Comparison of ENCODE assay signal across 15 cellular contexts in the genomic region with DNA sequence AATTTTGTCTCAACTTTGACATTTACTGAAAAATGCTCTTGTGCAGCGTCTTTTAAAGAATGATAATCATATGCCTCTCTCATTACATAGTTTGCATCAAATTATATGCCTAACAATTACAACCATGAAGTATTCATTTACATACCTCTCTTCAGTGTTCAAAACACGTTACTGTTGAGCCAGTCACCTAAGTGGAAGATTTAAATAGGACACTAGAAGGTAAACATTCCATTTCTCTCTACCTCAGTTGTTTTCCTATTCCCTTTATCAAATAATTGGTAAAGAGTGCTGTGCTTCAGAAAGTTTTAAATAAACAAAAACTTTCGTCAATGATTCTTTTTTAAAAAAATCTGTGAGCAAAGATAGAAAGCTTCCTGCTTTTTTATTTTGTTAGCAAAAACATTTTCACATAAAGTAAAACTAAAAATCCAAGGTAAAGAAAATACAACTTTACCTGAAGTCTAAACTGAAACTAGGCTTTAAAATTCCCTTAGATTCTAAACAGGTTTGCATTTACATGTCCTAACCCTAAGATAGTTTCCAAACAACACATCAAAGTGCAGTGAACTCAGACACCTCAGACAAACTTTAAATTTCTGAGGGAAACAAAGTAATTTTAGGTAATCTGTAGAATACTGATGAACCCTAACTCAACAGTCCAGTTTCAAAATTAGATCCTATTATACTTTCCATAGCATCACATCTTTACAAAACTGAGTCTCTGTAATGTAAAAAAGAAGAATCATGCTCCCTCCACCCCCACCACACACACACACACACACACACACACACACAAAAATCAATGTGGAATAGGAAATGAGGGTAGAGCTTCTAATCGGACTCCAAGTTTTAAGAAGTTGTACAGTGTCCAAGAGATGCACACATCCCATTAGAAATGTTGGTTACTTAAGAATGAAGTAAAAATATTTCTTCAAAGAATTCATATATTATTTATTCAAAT. TPM values are rescaled to one million over a fixed set of nuclear protein-coding genes. Genes with fewer than 3 reads are reported as not detected.
DNase-seq lines count a peak whose midpoint lies in the region; ATAC-seq, FAIRE-seq and TF ChIP-seq lines count a peak whose summit lies in the region.
"Had no signal": no experiment of that assay in that cellular context is flagged by ENCODE, and none has a peak within 500 bp of the region (broad histone marks: within the 10 kb centered on the region; RNA-seq: fewer than 3 reads in every experiment).

No MANE protein-coding gene starts in this region.

- RAD21 ChIA-PET in GM12878 (lab: Charles Lee; ENCODE audit: unreplicated experiment): interaction anchor here (1.0 to 2.4 kb wide), 7 partner anchors 11 to 44 kb away, joined by 3 to 11 read pairs (median 4); no protein-coding TSS in a partner anchor

- H3K4me2 ChIP-seq in GM12878 (ENCODE audit: control insufficient read depth, insufficient read depth): no peak overlapping the region

- H3K9me3 Mint-ChIP-seq in T-cell: no peaks in the 10 kb centered on the region

- no peaks in the 10 kb centered on the region for H3K4me1 ChIP-seq in GM12878 (ENCODE audit: control insufficient read depth, insufficient read depth, low read length)

- H3K79me2 ChIP-seq in GM12878 (ENCODE audit: control insufficient read depth, insufficient read depth, low read length): peaks cover 6% of the 10 kb centered on the region

- in situ Hi-C loops in GM12878 (cut with MboI): no loop called here

- H3K27me3 ChIP-seq in GM12878 (replicated peaks in 1 of 2; ENCODE audit: control insufficient read depth in 2 of 2, insufficient read depth in 2 of 2, low read length in 1 of 2): no peaks in the 10 kb centered on the region
- H3K27me3 ChIP-seq: colonic mucosa had no signal

- POLR2A ChIA-PET in GM12878 (lab: Charles Lee) (interaction anchor here (0.6 to 1.8 kb wide), 5 partner anchors 10 to 44 kb away, joined by 3 to 5 read pairs (median 4); no protein-coding TSS in a partner anchor), T-cell (lab: Charles Lee) (no interaction called here)

- SMC1A ChIA-PET in GM12878 (lab: Charles Lee; ENCODE audit: uncharacterized antibody, unreplicated experiment): interaction anchor here (0.5 to 4.2 kb wide), 10 partner anchors 9 to 358 kb away, joined by 3 to 21 read pairs (median 7); no protein-coding TSS in a partner anchor

- H3K4me3 ChIP-seq in GM12878: no peak overlapping the region
- H3K4me3 ChIP-seq: colonic mucosa had no signal

- H3K4me1 Mint-ChIP-seq in T-cell: no peaks in the 10 kb centered on the region

- WGBS in GM12878 (ENCODE audit: insufficient coverage, insufficient replicate concordance, low lambda C conversion rate, missing lambda C conversion rate): 75% methylated on average over 4 of the region's 4 CpGs

- no peak overlapping the region for H3K4me3 Mint-ChIP-seq in T-cell

- TF ChIP-seq RAD21 in GM12878 (IDR thresholded peaks at IDR 0.05; ENCODE audit: insufficient read depth, low read depth, low read length): no peak

- CTCF ChIA-PET in GM12878 (lab: Yijun Ruan, JAX) (interaction anchor here (0.8 to 2.0 kb wide), 5 partner anchors 15 to 97 kb away, joined by 3 to 6 read pairs (median 4); no protein-coding TSS in a partner anchor), T-cell (lab: Charles Lee) (no interaction called here)

- no peaks in the 10 kb centered on the region for H3K36me3 ChIP-seq in GM12878 (ENCODE audit: control insufficient read depth in 2 of 2, insufficient read depth in 2 of 2, low read length in 1 of 2)
- H3K36me3 ChIP-seq: colonic mucosa had no signal

- no peaks in the 10 kb centered on the region for H3K36me3 Mint-ChIP-seq in T-cell

- H3K27ac Mint-ChIP-seq in T-cell: no peak overlapping the region

- TF ChIP-seq EP300 in GM12878 (IDR thresholded peaks at IDR 0.05; ENCODE audit: borderline replicate concordance in 1 of 2, control insufficient read depth in 1 of 2, low read depth in 2 of 2, low read length in 2 of 2): no peak

- FAIRE-seq in GM12878 (lab: Jason Lieb, UNC) (no peak), GM19239 (lab: Jason Lieb, UNC) (no peak)

- H3K27ac ChIP-seq in GM12878 (ENCODE audit: control insufficient read depth, insufficient read depth): no peak overlapping the region
- H3K27ac ChIP-seq: colonic mucosa had no signal

- peaks cover 0 to 4% of the 10 kb centered on the region in 2 donors for H3K27me3 Mint-ChIP-seq in T-cell

- intact Hi-C loops in GM12878 (cut with micrococcal nuclease; ENCODE audit: unreplicated experiment): loop anchor here (5.0 kb wide), 1 partner anchor 43 kb away; no protein-coding TSS in a partner anchor

- no peaks in the 10 kb centered on the region for H4K20me1 ChIP-seq in GM12878 (ENCODE audit: control insufficient read depth, insufficient read depth)

- H2AFZ ChIP-seq in GM12878 (ENCODE audit: control insufficient read depth, low read depth, low read length): no peak overlapping the region

- TF ChIP-seq CTCF in GM12878 (IDR thresholded peaks at IDR 0.05 in 2 of 3, conservative IDR thresholded peaks at IDR 0.05 in 1 of 3; ENCODE audit: control insufficient read depth in 2 of 3, extremely low read depth in 1 of 3, insufficient read depth in 1 of 3, low read depth in 3 of 3, low read length in 3 of 3): no peak

- BruUV-seq in GM12878 (replicated peaks; lab: Mats Ljungman, UMichigan): no TSS peak

- H3K9me3 ChIP-seq in GM12878 (replicated peaks; ENCODE audit: control insufficient read depth, insufficient read depth, low read length): no peaks in the 10 kb centered on the region; the same call in 2 of the 3 replicates
- H3K9me3 ChIP-seq: colonic mucosa had no signal

- DNase-seq in GM12878 (ENCODE audit: low read depth, low spot score): no peak
- DNase-seq in kidney tubule cell (ENCODE audit: low spot score): no peak
- DNase-seq in GM19239 (ENCODE audit: insufficient read length, low spot score): no peak
- DNase-seq in T-cell: no peak
- DNase-seq: activated CD8-positive, alpha-beta memory T cell treated with anti-CD3 and anti-CD28 coated beads, Interleukin-2, amount 50 U/mL, for 48 hours; colonic mucosa; NCI-H1092 treated with DMSO at 0.1 percent for 48 hours; NCI-H524; stimulated activated naive CD4-positive, alpha-beta T cell treated with Interleukin-2 at 50 U/mL for 16 hours had no signal

- no peak overlapping the region for H3K9ac ChIP-seq in GM12878 (ENCODE audit: control insufficient read depth, insufficient read depth, low read length)

- TF ChIP-seq POLR2A in GM12878 (IDR thresholded peaks at IDR 0.05; ENCODE audit: low read depth, low read length): no peak

- ATAC-seq in GM18511 (IDR thresholded peaks at IDR 0.05; ENCODE audit: unreplicated experiment): peak; percentile 32
- peak; percentile 13 for ATAC-seq in GM21529 (IDR thresholded peaks at IDR 0.05; ENCODE audit: unreplicated experiment)
- peak; percentile 7 for ATAC-seq in HG03139 (IDR thresholded peaks at IDR 0.05; ENCODE audit: unreplicated experiment)
- ATAC-seq in GM12878: peak; percentile 49
- ATAC-seq in HG02798 (IDR thresholded peaks at IDR 0.05; ENCODE audit: poor library complexity, unreplicated experiment): no peak
- ATAC-seq in T-cell (replicated peaks in 1 of 4): no peak
- ATAC-seq: HCT116, Right ventricle myocardium inferior had no signal

TF ChIP-seq in GM12878, 131 proteins besides CTCF, POLR2A, EP300 and RAD21 (continues in another document):
- no peak for TF ChIP-seq CEBPB (IDR thresholded peaks at IDR 0.05; ENCODE audit: borderline replicate concordance in 1 of 2, low read depth in 2 of 2, low read length in 2 of 2)
- no peak for TF ChIP-seq TCF3 (IDR thresholded peaks at IDR 0.05; ENCODE audit: borderline replicate concordance, insufficient read depth, low read depth, low read length)
- TF ChIP-seq, protein P1, sequence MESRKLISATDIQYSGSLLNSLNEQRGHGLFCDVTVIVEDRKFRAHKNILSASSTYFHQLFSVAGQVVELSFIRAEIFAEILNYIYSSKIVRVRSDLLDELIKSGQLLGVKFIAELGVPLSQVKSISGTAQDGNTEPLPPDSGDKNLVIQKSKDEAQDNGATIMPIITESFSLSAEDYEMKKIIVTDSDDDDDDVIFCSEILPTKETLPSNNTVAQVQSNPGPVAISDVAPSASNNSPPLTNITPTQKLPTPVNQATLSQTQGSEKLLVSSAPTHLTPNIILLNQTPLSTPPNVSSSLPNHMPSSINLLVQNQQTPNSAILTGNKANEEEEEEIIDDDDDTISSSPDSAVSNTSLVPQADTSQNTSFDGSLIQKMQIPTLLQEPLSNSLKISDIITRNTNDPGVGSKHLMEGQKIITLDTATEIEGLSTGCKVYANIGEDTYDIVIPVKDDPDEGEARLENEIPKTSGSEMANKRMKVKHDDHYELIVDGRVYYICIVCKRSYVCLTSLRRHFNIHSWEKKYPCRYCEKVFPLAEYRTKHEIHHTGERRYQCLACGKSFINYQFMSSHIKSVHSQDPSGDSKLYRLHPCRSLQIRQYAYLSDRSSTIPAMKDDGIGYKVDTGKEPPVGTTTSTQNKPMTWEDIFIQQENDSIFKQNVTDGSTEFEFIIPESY (IDR thresholded peaks at IDR 0.05): no peak
- no peak for TF ChIP-seq SUPT20H (IDR thresholded peaks at IDR 0.05; ENCODE audit: borderline replicate concordance, control insufficient read depth, low read depth, low read length)
- TF ChIP-seq MEF2B (IDR thresholded peaks at IDR 0.05; ENCODE audit: partially characterized antibody, poor library complexity, severe bottlenecking): no peak
- no peak for TF ChIP-seq POU2F2 (IDR thresholded peaks at IDR 0.05; ENCODE audit: borderline replicate concordance, low read depth, low read length)

RNA-seq across cellular contexts. Expression of a gene that starts 46.2 kb away (rescaled TPM):
- total RNA-seq in GM12878 (2013; cell fraction: nucleolus; rRNA removed): 153 and 161 TPM in 2 replicates
- 48.4 and 53.6 TPM in 2 replicates for total RNA-seq in GM12878 (2014; rRNA removed)
- 25.5 and 28.2 TPM in 2 replicates for total RNA-seq in GM12878 (2014; rRNA removed; fragmentation: Illumina TruSeq; extraction: Trizol)
- total RNA-seq in GM12878 (2021): 69.5 and 70.6 TPM in 2 replicates
- 3.9 TPM for polyA plus RNA-seq in GM12878 (2011; ENCODE audit: low read depth)
- polyA plus RNA-seq in GM12878 (2011; rRNA removed): 22.9 and 38.8 TPM in 2 replicates
- 5.2 and 7.5 TPM in 2 replicates for polyA plus RNA-seq in GM12878 (2011; cell fraction: cytosol; rRNA removed)
- 17.8 and 23.1 TPM in 2 replicates for polyA plus RNA-seq in GM12878 (2011; cell fraction: nucleus; rRNA removed)
- 12.4 and 13.4 TPM in 2 replicates for polyA plus RNA-seq in GM12878 (2012)
- polyA plus RNA-seq in GM12878 (2014; fragmentation: Illumina TruSeq; extraction: Trizol): 19.3 and 29.4 TPM in 2 replicates
- polyA plus RNA-seq in GM12878 (2014; fragmentation: Nextera tagmentation; extraction: Ambion mirVana): 10 to 100 TPM in 1 of 2 experiments, 1 to 10 TPM in 1; 8.1 to 10.0 TPM
- polyA plus RNA-seq in GM12878 (2014; rRNA removed): 32.5 and 34.9 TPM in 2 replicates
- polyA plus RNA-seq in GM12878 (2016; fragmentation: Nextera tagmentation; extraction: Ambion mirVana): 10 to 100 TPM; 18.5 to 27.7 TPM
- polyA minus RNA-seq in GM12878 (2011; rRNA and poly(A)+ RNA removed): 10.3 and 14.3 TPM in 2 replicates
- 6.8 and 8.0 TPM in 2 replicates for polyA minus RNA-seq in GM12878 (2011; cell fraction: cytosol; rRNA and poly(A)+ RNA removed)
- 24.2 and 41.6 TPM in 2 replicates for polyA minus RNA-seq in GM12878 (2011; cell fraction: nucleus; rRNA and poly(A)+ RNA removed)
- 1 to 10 TPM in 4 of 5 donors, under 1 TPM in 1; 0.98 to 8.2 (median 6.1) TPM for total RNA-seq in T-cell

Comparison
In these comparisons a context has a peak if more than half of its experiments do, and no peak if none do; other contexts are left out.
1. ATAC-seq: peak in GM18511 (single experiment), GM21529 (single experiment), HG03139 (single experiment) and GM12878 (single experiment); none in HG02798 (single experiment) and T-cell (0 of 4).